ENCODE assay signal across 9 cellular contexts in genomic region chr22:17258015-17258827, GRCh38. TPM values are rescaled to one million over a fixed set of nuclear protein-coding genes. Genes with fewer than 3 reads are reported as not detected.
DNase-seq lines count a peak whose midpoint lies in the region; ATAC-seq and TF ChIP-seq lines count a peak whose summit lies in the region.
"Had no signal": no experiment of that assay in that cellular context is flagged by ENCODE, and none has a peak within 500 bp of the region (broad histone marks: within the 10 kb centered on the region; RNA-seq: fewer than 3 reads in every experiment).

No MANE protein-coding gene starts in this region.

- peaks cover 0 to 12% of the 10 kb centered on the region in 2 experiments; a peak in 1 of 4 replicates for H3K4me1 ChIP-seq in SK-N-SH (ENCODE audit: control insufficient read depth in 1 of 2, insufficient read depth in 2 of 2, low read depth in 1 of 2, low read length in 1 of 2)
- peaks cover 6% of the 10 kb centered on the region for H3K4me1 ChIP-seq in colonic mucosa
- peaks cover 9% of the 10 kb centered on the region for H3K4me1 ChIP-seq in mucosa of stomach (ENCODE audit: control insufficient read depth, insufficient read depth, low read length)
- H3K4me1 ChIP-seq: A549 had no signal

- H3K4me2 ChIP-seq in SK-N-SH: no peak overlapping the region
- H3K4me2 ChIP-seq: A549 had no signal

- H4K20me1 ChIP-seq in SK-N-SH (ENCODE audit: insufficient read depth): no peaks in the 10 kb centered on the region

- intact Hi-C loops in colonic mucosa (cut with DNase I): no loop called here

- H3K9ac ChIP-seq in SK-N-SH (no peak overlapping the region), colonic mucosa (ENCODE audit: low read depth in 2 of 2, low read length in 2 of 2) (peak overlapping the region in 1 of 2 donors; percentile 56), mucosa of stomach (ENCODE audit: low read length) (peak overlapping the region; percentile 50)

- no peaks in the 10 kb centered on the region for H3K9me3 ChIP-seq in SK-N-SH
- no peaks in the 10 kb centered on the region for H3K9me3 ChIP-seq in colonic mucosa
- H3K9me3 ChIP-seq in mucosa of stomach (ENCODE audit: control insufficient read depth, low read length): no peaks in the 10 kb centered on the region
- H3K9me3 ChIP-seq: A549 had no signal

- CTCF ChIA-PET in SK-N-SH (lab: Yijun Ruan, JAX): interaction anchor here (0.8 to 1.6 kb wide), 4 partner anchors 8 to 243 kb away, joined by 3 to 5 read pairs (median 4); no protein-coding TSS in a partner anchor

- DNase-seq in SK-N-SH (peak; percentile 61), NCI-H146 (lab: John Stamatoyannopoulos, UW) (peak; percentile 92), T-helper 2 cell (peak in 3 of 5 experiments; percentile 11 to 88 (median 17)), colonic mucosa (peak; percentile 78), substantia nigra (lab: John Stamatoyannopoulos, UW) (peak in 14 of 49 donors; percentile 10 to 49 (median 27))

- TF ChIP-seq RAD21 in SK-N-SH (IDR thresholded peaks at IDR 0.05; ENCODE audit: low read length): no peak

- no peaks in the 10 kb centered on the region for H3K9me2 ChIP-seq in SK-N-SH

- POLR2A ChIA-PET in SK-N-SH (lab: Yijun Ruan, JAX): interaction anchor here (1.2 kb wide), 1 partner anchor 86 kb away, joined by 3 read pairs; no protein-coding TSS in a partner anchor

- H3K36me3 ChIP-seq in SK-N-SH (replicated peaks in 1 of 2; ENCODE audit: control insufficient read depth in 1 of 2, insufficient read depth in 2 of 2, low read length in 1 of 2): no peaks in the 10 kb centered on the region
- H3K36me3 ChIP-seq in colonic mucosa: no peaks in the 10 kb centered on the region
- H3K36me3 ChIP-seq in mucosa of stomach (ENCODE audit: control insufficient read depth, insufficient read depth, low read length): no peaks in the 10 kb centered on the region

- ATAC-seq in SK-N-SH treated with all-trans-retinoic acid at 6 μM for 48 hours: no peak; the same call in 2 of the 3 replicates
- ATAC-seq in HG02884 (IDR thresholded peaks at IDR 0.05; ENCODE audit: unreplicated experiment): peak; percentile 83
- ATAC-seq: A549 had no signal

- no peaks in the 10 kb centered on the region for H3K27me3 ChIP-seq in SK-N-SH (ENCODE audit: insufficient read depth)
- no peaks in the 10 kb centered on the region for H3K27me3 ChIP-seq in colonic mucosa
- no peaks in the 10 kb centered on the region for H3K27me3 ChIP-seq in mucosa of stomach (ENCODE audit: control insufficient read depth, insufficient read depth, low read length)

- WGBS in SK-N-SH (ENCODE audit: low lambda C conversion rate): 31% methylated on average over 9 of the region's 13 CpGs

- no peak overlapping the region for H2AFZ ChIP-seq in SK-N-SH (ENCODE audit: low read depth)

- no peaks in the 10 kb centered on the region for H3K79me2 ChIP-seq in SK-N-SH (ENCODE audit: insufficient read depth)

- no peak overlapping the region for H3K27ac ChIP-seq in SK-N-SH (ENCODE audit: low read depth in 2 of 2, low read length in 1 of 2)
- peak overlapping the region; percentile 37 for H3K27ac ChIP-seq in colonic mucosa
- peak overlapping the region; percentile 55 for H3K27ac ChIP-seq in substantia nigra (ENCODE audit: low read depth, low read length, poor library complexity, severe bottlenecking)
- H3K27ac ChIP-seq: A549 had no signal

- TF ChIP-seq EP300 in SK-N-SH (IDR thresholded peaks at IDR 0.05; ENCODE audit: borderline replicate concordance in 1 of 2, low read depth in 1 of 2, low read length in 1 of 2): no peak

- no peak for TF ChIP-seq CTCF in SK-N-SH (IDR thresholded peaks at IDR 0.05)
- TF ChIP-seq CTCF in colonic mucosa (IDR thresholded peaks at IDR 0.05): no peak

- H3K4me3 ChIP-seq in SK-N-SH (ENCODE audit: low read depth in 2 of 2, low read length in 1 of 2): no peak overlapping the region
- no peak overlapping the region for H3K4me3 ChIP-seq in colonic mucosa
- H3K4me3 ChIP-seq in mucosa of stomach (ENCODE audit: low read length): peak overlapping the region; percentile 22
- H3K4me3 ChIP-seq: A549 had no signal

- no peaks in the 10 kb centered on the region for H3F3A ChIP-seq in SK-N-SH (replicated peaks; ENCODE audit: insufficient read depth)

TF ChIP-seq in SK-N-SH, 30 proteins besides CTCF, POLR2A, EP300 and RAD21:
- TF ChIP-seq FOXJ3 (CRISPR knock-in tag; IDR thresholded peaks at IDR 0.05) (no peak), USF2 (IDR thresholded peaks at IDR 0.05; ENCODE audit: borderline replicate concordance, low read depth, low read length) (no peak)
- TF ChIP-seq, protein P1, sequence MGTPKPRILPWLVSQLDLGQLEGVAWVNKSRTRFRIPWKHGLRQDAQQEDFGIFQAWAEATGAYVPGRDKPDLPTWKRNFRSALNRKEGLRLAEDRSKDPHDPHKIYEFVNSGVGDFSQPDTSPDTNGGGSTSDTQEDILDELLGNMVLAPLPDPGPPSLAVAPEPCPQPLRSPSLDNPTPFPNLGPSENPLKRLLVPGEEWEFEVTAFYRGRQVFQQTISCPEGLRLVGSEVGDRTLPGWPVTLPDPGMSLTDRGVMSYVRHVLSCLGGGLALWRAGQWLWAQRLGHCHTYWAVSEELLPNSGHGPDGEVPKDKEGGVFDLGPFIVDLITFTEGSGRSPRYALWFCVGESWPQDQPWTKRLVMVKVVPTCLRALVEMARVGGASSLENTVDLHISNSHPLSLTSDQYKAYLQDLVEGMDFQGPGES (IDR thresholded peaks at IDR 0.05; ENCODE audit: low read depth, low read length): no peak

TF ChIP-seq in SK-N-SH treated with all-trans-retinoic acid at 6 μM for 48 hours, 23 proteins besides CTCF, POLR2A, EP300 and RAD21:
- TF ChIP-seq PATZ1 (CRISPR knock-in tag; IDR thresholded peaks at IDR 0.05; ENCODE audit: borderline replicate concordance) (no peak), TSHZ2 (CRISPR knock-in tag; IDR thresholded peaks at IDR 0.05) (no peak)
TF ChIP-seq in SK-N-SH treated with all-trans-retinoic acid at 6 μM for 48 hours: peak in this region for 0.

RNA-seq across cellular contexts. Expression of gene ADA2, which starts 39.0 kb away (rescaled TPM):
- 0.86 and 1.3 TPM in 2 replicates for polyA plus RNA-seq in SK-N-SH (2012; rRNA removed)
- 0.79 and 1.1 TPM in 2 replicates for polyA plus RNA-seq in SK-N-SH (2012; cell fraction: cytosol; rRNA removed)
- 0.48 and 0.55 TPM in 2 replicates for polyA plus RNA-seq in SK-N-SH (2012; cell fraction: nucleus; rRNA removed)
- 10 to 100 TPM in 1 of 2 donors, 1 to 10 TPM in 1; 7.7 to 20.7 TPM for total RNA-seq in colonic mucosa

Comparison
In these comparisons a context has a peak if more than half of its experiments do, and no peak if none do; other contexts are left out.
1. H3K27ac ChIP-seq: peak in colonic mucosa (single experiment) and substantia nigra (single experiment); none in SK-N-SH (0 of 2).